Comparison of ENCODE assay signal across 10 cellular contexts in the genomic region with DNA sequence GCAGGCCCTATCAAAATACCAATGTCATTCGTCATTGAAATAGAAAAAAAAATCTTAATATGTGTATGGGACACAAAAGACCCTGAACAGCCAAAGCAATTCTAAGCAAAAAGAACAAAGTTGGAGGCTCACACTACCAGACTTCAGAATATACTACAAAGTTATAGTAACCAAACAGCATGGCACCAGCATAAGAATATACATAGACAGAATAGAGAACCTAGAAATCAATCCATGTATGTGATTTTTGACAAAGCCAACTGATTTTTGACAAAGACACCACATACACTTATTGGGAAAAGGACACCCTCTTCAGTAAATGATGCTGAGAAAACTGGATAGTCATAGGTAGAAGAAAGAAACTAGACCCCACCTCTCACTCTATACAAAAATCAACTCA.
"Had no signal": no experiment of that assay in that cellular context is flagged by ENCODE, and none has a peak within 500 bp of the region (broad histone marks: within the 10 kb centered on the region; RNA-seq: fewer than 3 reads in every experiment).

No MANE protein-coding gene starts in this region.

- ATAC-seq: GM23338, HCT116 had no signal

- H3K4me2 ChIP-seq: GM23338 had no signal

- H3K27ac ChIP-seq: GM23248 had no signal

- H2AFZ ChIP-seq: GM23248, GM23338 had no signal

- DNase-seq: GM23248, GOT3, H7, H9, HCEC 1CT, HFFc6 had no signal

- FAIRE-seq: H1 had no signal

- H3K4me1 ChIP-seq: HAP-1 had no signal

- H3K4me3 ChIP-seq: GM23248, GM23338, HAP-1 had no signal

- H3K36me3 ChIP-seq: HAP-1 had no signal

- H3K9ac ChIP-seq: GM23248 had no signal
